Comparison of ENCODE assay signal across 11 cellular contexts in genomic region chr1:144031550-144031949, GRCh38. TPM values are rescaled to one million over a fixed set of nuclear protein-coding genes. Genes with fewer than 3 reads are reported as not detected.
DNase-seq lines count a peak whose midpoint lies in the region; ATAC-seq and TF ChIP-seq lines count a peak whose summit lies in the region.
"Not testable (repeated sequence)": the region's sequence is repeated elsewhere in the genome, so short reads cannot be mapped to it uniquely, and the experiment has no call there.
"Had no signal": no experiment of that assay in that cellular context is flagged by ENCODE, and none has a peak within 500 bp of the region (broad histone marks: within the 10 kb centered on the region; RNA-seq: fewer than 3 reads in every experiment).

No MANE protein-coding gene starts in this region.

- intact Hi-C loops in IMR-90 (cut with micrococcal nuclease); PC-3 (cut with micrococcal nuclease); left cardiac atrium (cut with DNase I): not testable (repeated sequence)

- not testable (repeated sequence) for H3K4me1 ChIP-seq in GM23338 (ENCODE audit: insufficient read depth); IMR-90 (ENCODE audit: control insufficient read depth, insufficient read depth, low read length); PC-3 (ENCODE audit: insufficient read depth, low read length)

- not testable (repeated sequence) for H3K4me1 Mint-ChIP-seq in GM23338

- H3K27ac ChIP-seq in GM23338 (ENCODE audit: low read depth); IMR-90 (ENCODE audit: insufficient read depth, low read length); PC-3 (ENCODE audit: low read length); brain microvascular endothelial cell: not testable (repeated sequence)

- H3F3A ChIP-seq in GM23338 (replicated peaks; ENCODE audit: low read depth); PC-3 (ENCODE audit: low read length, unreplicated experiment): not testable (repeated sequence)

- TF ChIP-seq RAD21 in IMR-90 (IDR thresholded peaks at IDR 0.05; ENCODE audit: low read length) = not testable (repeated sequence)

- POLR2A ChIA-PET in IMR-90 (lab: Charles Lee; ENCODE audit: unreplicated experiment); PC-3 (lab: Charles Lee; ENCODE audit: unreplicated experiment): not testable (repeated sequence)

- not testable (repeated sequence) for H3K9me2 ChIP-seq in GM23338 (ENCODE audit: insufficient read depth); PC-3 (replicated peaks; ENCODE audit: low read length)

- dilution Hi-C loops in IMR-90 (cut with HindIII; ENCODE audit: low sequenced_read_pairs, unreplicated experiment) = not testable (repeated sequence)

- not testable (repeated sequence) for H2BK5ac ChIP-seq in IMR-90 (ENCODE audit: low read depth, low read length, poor library complexity, severe bottlenecking)

- H3K4me3 Mint-ChIP-seq in GM23338 = not testable (repeated sequence)

- H3K27me3 ChIP-seq in GM23338 (ENCODE audit: insufficient read depth); IMR-90 (ENCODE audit: control insufficient read depth, insufficient read depth, low read length); PC-3 (ENCODE audit: low read length); brain microvascular endothelial cell (replicated peaks): not testable (repeated sequence)

- not testable (repeated sequence) for H4K91ac ChIP-seq in IMR-90 (ENCODE audit: insufficient read depth, low read depth, low read length)

- not testable (repeated sequence) for H3K27me3 Mint-ChIP-seq in GM23338 (ENCODE audit: insufficient read depth, low read depth, poor library complexity)

- H3K9me1 ChIP-seq in IMR-90 (ENCODE audit: insufficient read depth, low read length) = not testable (repeated sequence)

- H2AK5ac ChIP-seq in IMR-90 (ENCODE audit: low read depth, low read length) = not testable (repeated sequence)

- TF ChIP-seq CTCF in GM23338 (conservative IDR thresholded peaks at IDR 0.05; ENCODE audit: low read depth in 2 of 2); IMR-90 (conservative IDR thresholded peaks at IDR 0.05; ENCODE audit: low read depth, low read length); PC-3 (conservative IDR thresholded peaks at IDR 0.05; ENCODE audit: low read depth, low read length); brain microvascular endothelial cell (IDR thresholded peaks at IDR 0.05; ENCODE audit: low read depth, low read length, missing control alignments); omental fat pad (IDR thresholded peaks at IDR 0.05): not testable (repeated sequence)

- DNase-seq in GM23338 (ENCODE audit: low spot score); IMR-90; PC-3; left cardiac atrium; omental fat pad (ENCODE audit: low spot score): not testable (repeated sequence)
- peak; percentile 69 for DNase-seq in brain microvascular endothelial cell

- not testable (repeated sequence) for H3K36me3 ChIP-seq in GM23338 (ENCODE audit: insufficient read depth); IMR-90 (ENCODE audit: control insufficient read depth, insufficient read depth, low read length); PC-3 (ENCODE audit: low read depth, low read length); brain microvascular endothelial cell (replicated peaks)

- H2BK20ac ChIP-seq in IMR-90 (ENCODE audit: low read depth, low read length) = not testable (repeated sequence)

- not testable (repeated sequence) for H3K79me2 ChIP-seq in GM23338 (replicated peaks; ENCODE audit: insufficient read depth); PC-3 (ENCODE audit: low read length)

- not testable (repeated sequence) for H3K4me2 ChIP-seq in GM23338; IMR-90 (ENCODE audit: low read depth, low read length); PC-3 (ENCODE audit: low read length)

- TF ChIP-seq POLR2A in IMR-90 (IDR thresholded peaks at IDR 0.05; ENCODE audit: low read depth, low read length) = not testable (repeated sequence)

- H3K56ac ChIP-seq in IMR-90 (ENCODE audit: extremely low read depth, insufficient read depth, low read length) = not testable (repeated sequence)

- H4K20me1 ChIP-seq in GM23338 (replicated peaks; ENCODE audit: insufficient read depth); IMR-90 (ENCODE audit: insufficient read depth, low read length); PC-3 (ENCODE audit: low read length): not testable (repeated sequence)

- not testable (repeated sequence) for H2BK15ac ChIP-seq in IMR-90 (ENCODE audit: low read depth, low read length)

- not testable (repeated sequence) for H3K9me3 Mint-ChIP-seq in GM23338

- not testable (repeated sequence) for H3K79me1 ChIP-seq in IMR-90 (ENCODE audit: low read depth in 1 of 2, low read length in 2 of 2)

- not testable (repeated sequence) for H4K5ac ChIP-seq in IMR-90 (ENCODE audit: low read depth, low read length)

- no CpG with 5 or more reads among the region's 2 CpGs for WGBS in IMR-90 (ENCODE audit: extremely low coverage in 2 of 2, insufficient read length in 1 of 2), 2 experiments

- H3K9me3 ChIP-seq in IMR-90 (ENCODE audit: control insufficient read depth, insufficient read depth, low read length); PC-3 (ENCODE audit: low read length): not testable (repeated sequence)

- H3K27ac Mint-ChIP-seq in GM23338 = not testable (repeated sequence)

- not testable (repeated sequence) for H2BK120ac ChIP-seq in IMR-90 (ENCODE audit: low read depth, low read length)

- H3K4me3 ChIP-seq in GM23338; IMR-90 (ENCODE audit: insufficient read depth, low read depth, low read length); PC-3 (ENCODE audit: low read length); brain microvascular endothelial cell (ENCODE audit: low read depth, low read length): not testable (repeated sequence)

- not testable (repeated sequence) for H3K9ac ChIP-seq in IMR-90 (ENCODE audit: low read depth, low read length); PC-3 (ENCODE audit: low read length)

- not testable (repeated sequence) for H3K23ac ChIP-seq in IMR-90 (ENCODE audit: low read depth, low read length)

- not testable (repeated sequence) for H3K36me3 Mint-ChIP-seq in GM23338 (ENCODE audit: low read depth)

- not testable (repeated sequence) for H2AFZ ChIP-seq in GM23338; IMR-90 (replicated peaks; ENCODE audit: low read length, poor library complexity); PC-3 (ENCODE audit: low read length)

- CTCF ChIA-PET in IMR-90 (lab: Yijun Ruan, JAX); PC-3 (lab: Charles Lee): not testable (repeated sequence)

- ATAC-seq in GM23338 (peak; percentile 42; the same call in 2 of the 3 replicates), IMR-90 (ENCODE audit: low read depth) (peak; percentile 94), PC-3 (peak; percentile 71), SK-N-SH treated with all-trans-retinoic acid at 6 μM for 48 hours (peak; percentile 92), left cardiac atrium (peak; percentile 50 to 56), omental fat pad (ENCODE audit: low FRiP score) (peak; percentile 64)

- not testable (repeated sequence) for H4K8ac ChIP-seq in IMR-90 (ENCODE audit: low read depth in 2 of 2, low read length in 2 of 2)

- not testable (repeated sequence) for BruUV-seq in IMR-90 (replicated peaks; lab: Mats Ljungman, UMichigan); PC-3 (replicated peaks; lab: Mats Ljungman, UMichigan)

- not testable (repeated sequence) for H3K4ac ChIP-seq in IMR-90 (ENCODE audit: low read depth, low read length)

- not testable (repeated sequence) for H3K14ac ChIP-seq in IMR-90 (replicated peaks; ENCODE audit: low read depth, low read length)

- not testable (repeated sequence) for H2AK9ac ChIP-seq in IMR-90 (replicated peaks; ENCODE audit: low read depth, low read length, poor library complexity)

- not testable (repeated sequence) for H3K18ac ChIP-seq in IMR-90 (ENCODE audit: low read depth, low read length)

- in situ Hi-C loops in IMR-90 (cut with MboI; ENCODE audit: low sequenced_read_pairs); brain microvascular endothelial cell (cut with HindIII; ENCODE audit: low pct_ligation_motif_present, low sequenced_read_pairs): not testable (repeated sequence)

RNA-seq across cellular contexts. Expression of gene FAM72C, which starts 59.8 kb away (rescaled TPM):
- 2.6 and 4.0 TPM in 2 replicates for total RNA-seq in GM23338 (2014; rRNA removed; shearing (Covaris generic))
- polyA plus RNA-seq in GM23338 (2016; fragmentation: Nextera tagmentation; extraction: Ambion mirVana) (10.2 and 11.4 TPM in 2 replicates), IMR-90 (2012; rRNA removed) (1.4 and 1.8 TPM in 2 replicates)
- total RNA-seq in IMR-90 (2012; rRNA removed) (0.72 and 0.83 TPM in 2 replicates), PC-3 (2014; rRNA removed) (4.3 and 7.3 TPM in 2 replicates), left cardiac atrium (under 1 TPM; 0.09 to 0.16 TPM), omental fat pad (under 1 TPM in 2 of 4 donors, not detected in 2; 0.24 to 0.47 TPM)
- 0.15 and 0.79 TPM in 2 replicates for polyA plus RNA-seq in IMR-90 (2012; cell fraction: cytosol; rRNA removed)
- polyA plus RNA-seq in IMR-90 (2012; cell fraction: nucleus; rRNA removed; ENCODE audit: low replicate concordance) = 0.16 and 1.0 TPM in 2 replicates
- total RNA-seq: B cell; Caco-2; CD4-positive, alpha-beta T cell; CD8-positive, alpha-beta T cell had no signal

Comparison
In these comparisons a context has a peak if more than half of its experiments do, and no peak if none do; other contexts are left out.
1. ATAC-seq: peak in every context shown above with its lines; median percentile 94 in IMR-90; 92 in SK-N-SH treated with all-trans-retinoic acid at 6 μM for 48 hours; 71 in PC-3; 64 in omental fat pad; 53 in left cardiac atrium; 42 in GM23338.